20 cellular contexts compared by ENCODE assay signal in genomic region chr12:20631711-20632110, GRCh38.
DNase-seq lines count a peak whose midpoint lies in the region; ATAC-seq and TF ChIP-seq lines count a peak whose summit lies in the region.
"Had no signal": no experiment of that assay in that cellular context is flagged by ENCODE, and none has a peak within 500 bp of the region (broad histone marks: within the 10 kb centered on the region; RNA-seq: fewer than 3 reads in every experiment).

No MANE protein-coding gene starts in this region.

- TF ChIP-seq CTCF in foreskin keratinocyte (conservative IDR thresholded peaks at IDR 0.05) (no peak), osteoblast (IDR thresholded peaks at IDR 0.05; ENCODE audit: extremely low read depth, low read depth, low read length) (no peak), sigmoid colon (IDR thresholded peaks at IDR 0.05) (no peak)

- no peak overlapping the region for H3K4me2 ChIP-seq in osteoblast (ENCODE audit: insufficient read depth, low read length)

- no peak overlapping the region for H2AFZ ChIP-seq in osteoblast (ENCODE audit: low read length)

- DNase-seq in Caki2 (ENCODE audit: low read depth): peak; percentile 3
- peak; percentile 67 to 84 for DNase-seq in SJSA1 (ENCODE audit: low read depth in 1 of 2, low spot score in 2 of 2)
- DNase-seq in fibroblast of peridontal ligament (ENCODE audit: extremely low read depth): peak; percentile 96
- DNase-seq in pons (ENCODE audit: low spot score): peak; percentile 20
- DNase-seq in foreskin keratinocyte: no peak
- no peak for DNase-seq in DMS79 (lab: John Stamatoyannopoulos, UW)
- DNase-seq in osteoblast (ENCODE audit: insufficient read length, low spot score, missing footprints): no peak
- no peak for DNase-seq in sigmoid colon
- DNase-seq: BE2C; Calu3; Kasumi-1; left colon; NCI-H1092; NCI-H2081; NCI-H510A; stimulated activated CD4-positive, alpha-beta T cell treated with anti-CD3 and anti-CD28 coated beads, Interleukin-4, amount 100 ng/mL, for 1 hour; stomach; trophoblast cell had no signal

- no peaks in the 10 kb centered on the region for H4K20me1 ChIP-seq in osteoblast (ENCODE audit: insufficient read depth, low read length)

- H3K9me3 ChIP-seq in SJSA1 (replicated peaks): no peaks in the 10 kb centered on the region
- no peaks in the 10 kb centered on the region for H3K9me3 ChIP-seq in osteoblast (ENCODE audit: low read depth, low read length)
- no peaks in the 10 kb centered on the region for H3K9me3 ChIP-seq in sigmoid colon
- H3K9me3 ChIP-seq: BE2C, stomach had no signal

- intact Hi-C loops in sigmoid colon (cut with DNase I): no loop called here

- no peaks in the 10 kb centered on the region for H3K36me3 ChIP-seq in SJSA1
- peaks cover 2% of the 10 kb centered on the region for H3K36me3 ChIP-seq in osteoblast (ENCODE audit: insufficient read depth, low read length)
- peaks cover 0 to 27% (median 10%) of the 10 kb centered on the region in 4 donors for H3K36me3 ChIP-seq in sigmoid colon
- H3K36me3 ChIP-seq: BE2C had no signal

- H3K27me3 ChIP-seq in SJSA1 (replicated peaks) (no peaks in the 10 kb centered on the region), foreskin keratinocyte (no peaks in the 10 kb centered on the region), osteoblast (ENCODE audit: insufficient read depth, low read length) (no peaks in the 10 kb centered on the region), sigmoid colon (no peaks in the 10 kb centered on the region)
- H3K27me3 ChIP-seq: stomach had no signal

- no peaks in the 10 kb centered on the region for H3K79me2 ChIP-seq in osteoblast (ENCODE audit: insufficient read depth, low read length)

- ATAC-seq in foreskin keratinocyte: no peak
- ATAC-seq: activated naive CD4-positive, alpha-beta T cell treated with anti-CD3 and anti-CD28 coated beads, Interleukin-2, amount 50 U/mL, for 72 hours; left colon had no signal

- H3K27ac ChIP-seq in SJSA1 (peak overlapping the region; percentile 70; the same call in 1 of the 2 replicates), foreskin keratinocyte (no peak overlapping the region), osteoblast (ENCODE audit: low read depth, low read length) (no peak overlapping the region), sigmoid colon (no peak overlapping the region)
- H3K27ac ChIP-seq: coronary artery, stomach had no signal

- no peak overlapping the region for H3K4me3 ChIP-seq in SJSA1
- no peak overlapping the region for H3K4me3 ChIP-seq in osteoblast (ENCODE audit: insufficient read depth, low read length)
- no peak overlapping the region for H3K4me3 ChIP-seq in sigmoid colon
- H3K4me3 ChIP-seq: coronary artery, stomach had no signal

- 54 to 60% methylated on average over 1 of the region's 1 CpG for WGBS in sigmoid colon, 2 donors

- no peak for TF ChIP-seq EP300 in sigmoid colon (IDR thresholded peaks at IDR 0.05)

- peaks cover 40% of the 10 kb centered on the region for H3K4me1 ChIP-seq in SJSA1 (replicated peaks)
- no peaks in the 10 kb centered on the region for H3K4me1 ChIP-seq in foreskin keratinocyte
- peaks cover 28% of the 10 kb centered on the region for H3K4me1 ChIP-seq in osteoblast (ENCODE audit: insufficient read depth, low read length)
- H3K4me1 ChIP-seq in sigmoid colon: peaks cover 0 to 42% (median 27%) of the 10 kb centered on the region in 4 donors
- H3K4me1 ChIP-seq: BE2C had no signal

- no peak for TF ChIP-seq POLR2A in sigmoid colon (IDR thresholded peaks at IDR 0.05)

- in situ Hi-C loops in Caki2 (cut with HindIII; ENCODE audit: low pct_unique_long_range_greater_than_20kb, low sequenced_read_pairs): no loop called here

Comparison
In these comparisons a context has a peak if more than half of its experiments do, and no peak if none do; other contexts are left out.
1. DNase-seq: peak in Caki2 (single experiment), SJSA1 (2 of 2), fibroblast of peridontal ligament (single experiment) and pons (single experiment); none in foreskin keratinocyte (0 of 2), DMS79 (single experiment), osteoblast (single experiment) and sigmoid colon (single experiment).